2 cellular contexts compared by ENCODE assay signal in genomic region chr1:202016022-202016624, GRCh38.
A peak's percentile ranks its signal among the peaks of the same experiment; 100 is the strongest.
TF ChIP-seq lines count a peak whose summit lies in the region.

No MANE protein-coding gene starts in this region.

TF ChIP-seq in HCT116, 20 proteins besides CTCF, POLR2A, EP300 and RAD21:
- TF ChIP-seq FOSL1 (IDR thresholded peaks at IDR 0.05; ENCODE audit: low read depth), result no peak
- TF ChIP-seq POLR2AphosphoS5 (IDR thresholded peaks at IDR 0.05; ENCODE audit: low read depth, low read length), result peak; percentile 50; the same call in 1 of the 2 replicates
TF ChIP-seq in HCT116: peak in this region for 1.

TF ChIP-seq in WTC11, 78 proteins besides CTCF, POLR2A, EP300 and RAD21:
- TF ChIP-seq ZNF138 (CRISPR knock-in tag; conservative IDR thresholded peaks at IDR 0.05) (no peak), ZNF317 (CRISPR knock-in tag; IDR thresholded peaks at IDR 0.05; ENCODE audit: borderline replicate concordance, low read depth) (no peak), MAX (CRISPR knock-in tag; IDR thresholded peaks at IDR 0.05) (no peak), FOXP1 (CRISPR knock-in tag; IDR thresholded peaks at IDR 0.05; ENCODE audit: borderline replicate concordance) (no peak), FOXP4 (CRISPR knock-in tag; IDR thresholded peaks at IDR 0.05) (no peak), JAZF1 (CRISPR knock-in tag; IDR thresholded peaks at IDR 0.05) (no peak), AFF4 (CRISPR knock-in tag; IDR thresholded peaks at IDR 0.05; ENCODE audit: borderline replicate concordance) (no peak), AR (CRISPR knock-in tag; IDR thresholded peaks at IDR 0.05) (no peak), ZNF396 (CRISPR knock-in tag; IDR thresholded peaks at IDR 0.05; ENCODE audit: borderline replicate concordance) (no peak), E2F4 (CRISPR knock-in tag; IDR thresholded peaks at IDR 0.05; ENCODE audit: borderline replicate concordance, low read depth) (no peak), USF2 (CRISPR knock-in tag; IDR thresholded peaks at IDR 0.05) (no peak), NFYB (CRISPR knock-in tag; conservative IDR thresholded peaks at IDR 0.05; ENCODE audit: low read depth) (no peak), TP53 (CRISPR knock-in tag; IDR thresholded peaks at IDR 0.05) (no peak), IRF1 (CRISPR knock-in tag; IDR thresholded peaks at IDR 0.05) (no peak)
